ENCODE assay signal across 19 cellular contexts in genomic region chr12:2754208-2754607, GRCh38. TPM values are rescaled to one million over a fixed set of nuclear protein-coding genes. Genes with fewer than 3 reads are reported as not detected.
A peak's percentile ranks its signal among the peaks of the same experiment; 100 is the strongest.
DNase-seq lines count a peak whose midpoint lies in the region; ATAC-seq and TF ChIP-seq lines count a peak whose summit lies in the region.
"Had no signal": no experiment of that assay in that cellular context is flagged by ENCODE, and none has a peak within 500 bp of the region (broad histone marks: within the 10 kb centered on the region; RNA-seq: fewer than 3 reads in every experiment).

No MANE protein-coding gene starts in this region.

- H3K4me1 ChIP-seq in HEK293 (ENCODE audit: control insufficient read depth, insufficient read depth, low read length) = no peaks in the 10 kb centered on the region
- no peaks in the 10 kb centered on the region for H3K4me1 ChIP-seq in CD8-positive, alpha-beta memory T cell (ENCODE audit: insufficient read depth, low read length)

- H3K4me3 Mint-ChIP-seq in CD8-positive, alpha-beta memory T cell = no peak overlapping the region
- H3K4me3 Mint-ChIP-seq: CD4-positive, alpha-beta T cell had no signal

- ATAC-seq in GM21619 (IDR thresholded peaks at IDR 0.05; ENCODE audit: unreplicated experiment) = no peak

- peaks cover 0 to 5% (median 3%) of the 10 kb centered on the region in 3 donors for H3K4me1 Mint-ChIP-seq in CD8-positive, alpha-beta memory T cell

- no peak overlapping the region for H3K27ac ChIP-seq in HEK293 (ENCODE audit: extremely low read depth, low read depth, low read length)
- no peak overlapping the region for H3K27ac ChIP-seq in CD8-positive, alpha-beta memory T cell (ENCODE audit: low read depth, low read length)
- H3K27ac ChIP-seq: 22Rv1; BLaER1 treated with 17β-estradiol and CSF1 and Interleukin-3, amounts not matched to agents 10 nM and 100 nM had no signal

- CTCF ChIA-PET in HEK293 (lab: Yijun Ruan, JAX) = interaction anchor here (1.8 kb wide), 1 partner anchor 14 kb away, joined by 9 read pairs; no protein-coding TSS in a partner anchor
- CTCF ChIA-PET in CD8-positive, alpha-beta memory T cell (lab: Charles Lee) = interaction anchor here (0.6 kb wide), 1 partner anchor 30 kb away, joined by 3 read pairs; no protein-coding TSS in a partner anchor

- peaks cover 37 to 69% of the 10 kb centered on the region in 2 donors for H3K27me3 Mint-ChIP-seq in CD8-positive, alpha-beta memory T cell

- H3K27me3 ChIP-seq in CD8-positive, alpha-beta memory T cell (ENCODE audit: insufficient read depth, low read length, poor library complexity, severe bottlenecking) = peaks cover 4% of the 10 kb centered on the region

- H3K9me3 Mint-ChIP-seq in CD8-positive, alpha-beta memory T cell = peaks cover 0 to 4% (median 0%) of the 10 kb centered on the region in 5 donors

- DNase-seq in DMS79 treated with DMSO at 0.1 percent for 48 hours (lab: John Stamatoyannopoulos, UW) = peak; percentile 19
- no peak for DNase-seq in DMS79 (lab: John Stamatoyannopoulos, UW)
- DNase-seq in NCI-H526 treated with DMSO at 0.1 percent for 48 hours (lab: John Stamatoyannopoulos, UW) = peak; percentile 99
- peak; percentile 13 for DNase-seq in islet precursor cell
- no peak for DNase-seq in NCI-H2107 (lab: John Stamatoyannopoulos, UW)
- DNase-seq in CD8-positive, alpha-beta memory T cell = no peak
- DNase-seq: BE2C; Calu3; CD4-positive, alpha-beta T cell; COR-L47; DMS53; EL; GF-D8; HCEC 1CT had no signal

- no peak overlapping the region for H3K27ac Mint-ChIP-seq in CD8-positive, alpha-beta memory T cell
- H3K27ac Mint-ChIP-seq: CD14-positive monocyte; CD4-positive, alpha-beta T cell had no signal

- H3K36me3 ChIP-seq in HEK293 (ENCODE audit: control insufficient read depth in 2 of 2, insufficient read depth in 1 of 2, low read length in 2 of 2) = no peaks in the 10 kb centered on the region
- no peaks in the 10 kb centered on the region for H3K36me3 ChIP-seq in CD8-positive, alpha-beta memory T cell (ENCODE audit: insufficient read depth, low read length)
- H3K36me3 ChIP-seq: BE2C; BLaER1 treated with 17β-estradiol and CSF1 and Interleukin-3, amounts not matched to agents 10 nM and 100 nM had no signal

- peaks cover 0 to 16% (median 0%) of the 10 kb centered on the region in 3 donors for H3K36me3 Mint-ChIP-seq in CD8-positive, alpha-beta memory T cell
- H3K36me3 Mint-ChIP-seq: CD14-positive monocyte had no signal

- no peaks in the 10 kb centered on the region for H3K9me3 ChIP-seq in HEK293 (ENCODE audit: control insufficient read depth, insufficient read depth, low read depth, low read length)
- no peaks in the 10 kb centered on the region for H3K9me3 ChIP-seq in CD8-positive, alpha-beta memory T cell (ENCODE audit: low read length)
- H3K9me3 ChIP-seq: BE2C had no signal

- H3K4me3 ChIP-seq in HEK293 (ENCODE audit: low read depth, low read length) = no peak overlapping the region
- H3K4me3 ChIP-seq in CD8-positive, alpha-beta memory T cell (ENCODE audit: low read length) = no peak overlapping the region
- H3K4me3 ChIP-seq: BLaER1 treated with 17β-estradiol and CSF1 and Interleukin-3, amounts not matched to agents 10 nM and 100 nM had no signal

- POLR2A ChIA-PET in HEK293 (lab: Yijun Ruan, JAX) = interaction anchor here (0.6 kb wide), 1 partner anchor 918 kb away, joined by 3 read pairs; no protein-coding TSS in a partner anchor
- POLR2A ChIA-PET in CD8-positive, alpha-beta memory T cell (lab: Charles Lee) = interaction anchor here (0.6 kb wide), 1 partner anchor 41 kb away, joined by 6 read pairs; the partner anchor contains the start of gene FKBP4

- no peak for TF ChIP-seq CTCF in HEK293 (tag by site-specific recombination; IDR thresholded peaks at IDR 0.05)

TF ChIP-seq in HEK293, 187 proteins besides CTCF, POLR2A, EP300 and RAD21:
- TF ChIP-seq AEBP2 (tag by site-specific recombination; IDR thresholded peaks at IDR 0.05; ENCODE audit: borderline replicate concordance) = no peak
- no peak for TF ChIP-seq HOXC10 (CRISPR knock-in tag; IDR thresholded peaks at IDR 0.05)
- peak; percentile 25; the same call in 1 of the 2 replicates for TF ChIP-seq SCRT2 (tag by site-specific recombination; IDR thresholded peaks at IDR 0.05)
- no peak for TF ChIP-seq ZNF140 (tag by site-specific recombination; IDR thresholded peaks at IDR 0.05)
- no peak for TF ChIP-seq ZBTB17 (tag by site-specific recombination; IDR thresholded peaks at IDR 0.05)
- no peak for TF ChIP-seq ZNF214 (tag by site-specific recombination; IDR thresholded peaks at IDR 0.05; ENCODE audit: borderline replicate concordance)
- TF ChIP-seq ZBTB21 (tag by site-specific recombination; IDR thresholded peaks at IDR 0.05) = no peak
- no peak for TF ChIP-seq ZBTB49 (tag by site-specific recombination; IDR thresholded peaks at IDR 0.05; ENCODE audit: low read depth)

RNA-seq across cellular contexts. Expression of gene FKBP4, which starts 40.6 kb away (rescaled TPM):
- 100 to 1,000 TPM; 172 to 183 TPM for total RNA-seq in CD8-positive, alpha-beta memory T cell
- polyA plus RNA-seq in CD8-positive, alpha-beta memory T cell = 35.1 TPM

RNA-seq across cellular contexts. Expression of gene ITFG2, which starts 58.3 kb away (rescaled TPM):
- total RNA-seq in CD8-positive, alpha-beta memory T cell = 10 to 100 TPM; 36.9 to 39.3 TPM
- polyA plus RNA-seq in CD8-positive, alpha-beta memory T cell = 53.3 TPM

Comparison
In these comparisons a context has a peak if more than half of its experiments do, and no peak if none do; other contexts are left out.
1. DNase-seq: peak in DMS79 treated with DMSO at 0.1 percent for 48 hours (single experiment), NCI-H526 treated with DMSO at 0.1 percent for 48 hours (single experiment) and islet precursor cell (single experiment); none in DMS79 (single experiment), NCI-H2107 (single experiment) and CD8-positive, alpha-beta memory T cell (0 of 5).